ENCODE assay signal across 13 cellular contexts in the genomic region with DNA sequence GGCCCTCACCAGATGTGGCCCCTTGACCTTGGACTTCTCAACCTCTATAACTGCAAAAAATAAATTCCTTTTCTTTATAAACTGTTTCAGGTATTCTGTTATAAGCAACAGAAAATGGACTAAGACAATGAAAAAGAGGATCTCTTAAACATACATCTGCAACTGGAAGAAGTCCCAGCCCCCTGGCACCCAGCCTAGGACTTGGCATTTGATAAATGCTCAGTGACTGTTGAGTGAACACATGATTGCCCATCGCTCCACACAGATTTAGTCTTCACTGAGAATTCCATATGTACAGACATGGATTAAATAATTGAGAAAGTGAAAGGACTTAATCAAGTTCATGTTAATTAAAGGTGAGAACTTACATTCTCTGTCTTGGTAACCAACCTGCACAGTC.
"Had no signal": no experiment of that assay in that cellular context is flagged by ENCODE, and none has a peak within 500 bp of the region (broad histone marks: within the 10 kb centered on the region; RNA-seq: fewer than 3 reads in every experiment).

No MANE protein-coding gene starts in this region.

- DNase-seq: KBM-7, NCI-H1092, NCI-H1436, NCI-H1930, NCI-H2171 treated with DMSO at 0.1 percent for 48 hours, NCI-H345, NCI-H446 treated with DMSO at 0.1 percent for 48 hours, NCI-H510A treated with DMSO at 0.1 percent for 48 hours, NCI-H526, RPMI8226, SHP77, SW 1271, T-cell had no signal

- ATAC-seq: T-cell had no signal
